Comparison of ENCODE assay signal across 8 cellular contexts in genomic region chr17:19646788-19647696, GRCh38. TPM values are rescaled to one million over a fixed set of nuclear protein-coding genes. Genes with fewer than 3 reads are reported as not detected.
DNase-seq lines count a peak whose midpoint lies in the region; FAIRE-seq and TF ChIP-seq lines count a peak whose summit lies in the region.

No MANE protein-coding gene starts in this region.

- peak overlapping the region; percentile 98 to 99 for H3K4me3 Mint-ChIP-seq in CD14-positive monocyte

- peaks cover 0 to 1% (median 1%) of the 10 kb centered on the region in 3 donors for H3K27me3 Mint-ChIP-seq in CD14-positive monocyte (ENCODE audit: low read depth in 3 of 3)

- peaks cover 4 to 6% of the 10 kb centered on the region in 2 donors for H3K36me3 Mint-ChIP-seq in CD14-positive monocyte

- H3K27ac Mint-ChIP-seq in CD14-positive monocyte, result peak overlapping the region; percentile 98 to 100 (median 99)

- no peak for DNase-seq in CD14-positive monocyte (ENCODE audit: low spot score)
- peak; percentile 35 for DNase-seq in adipocyte (ENCODE audit: low read depth)
- DNase-seq in kidney, result no peak
- no peak for DNase-seq in NCI-H524 (lab: John Stamatoyannopoulos, UW)
- no peak for DNase-seq in frontal cortex (ENCODE audit: low spot score in 2 of 2)
- no peak for DNase-seq in NCI-H1436 treated with DMSO at 0.1 percent for 48 hours (lab: John Stamatoyannopoulos, UW)

- H3K27ac ChIP-seq in KMS-11, result peak overlapping the region; percentile 89
- peak overlapping the region; percentile 97 for H3K27ac ChIP-seq in kidney (ENCODE audit: low read depth in 2 of 2, low read length in 2 of 2)
- H3K27ac ChIP-seq in temporal lobe (ENCODE audit: low read depth, low read length), result peak overlapping the region; percentile 88

- H2AFZ ChIP-seq in KMS-11 (ENCODE audit: low read depth), result peak overlapping the region; percentile 91

- H3K36me3 ChIP-seq in KMS-11 (ENCODE audit: insufficient read depth) (no peaks in the 10 kb centered on the region), adipocyte (ENCODE audit: control insufficient read depth, insufficient read depth, low read length, severe bottlenecking) (no peaks in the 10 kb centered on the region), kidney (ENCODE audit: control insufficient read depth in 1 of 2, insufficient read depth in 2 of 2, low read length in 2 of 2) (peaks cover 0 to 5% of the 10 kb centered on the region in 2 donors)

- no peaks in the 10 kb centered on the region for H3K9me3 ChIP-seq in adipocyte (ENCODE audit: control insufficient read depth, low read length)
- no peaks in the 10 kb centered on the region for H3K9me3 ChIP-seq in kidney (ENCODE audit: control insufficient read depth in 1 of 2, low read length in 2 of 2)

- peak overlapping the region; percentile 91 for H3K9ac ChIP-seq in KMS-11
- peak overlapping the region; percentile 94 for H3K9ac ChIP-seq in adipocyte (ENCODE audit: low read length)
- H3K9ac ChIP-seq in kidney (ENCODE audit: low read length in 2 of 2), result peak overlapping the region in 1 of 2 donors; percentile 91

- intact Hi-C loops in CD14-positive monocyte (cut with micrococcal nuclease) (loop anchor here (5.0 to 10.0 kb wide), 3 partner anchors 78 to 282 kb away; partner anchors contain the start of gene B9D1 (in 2 of the 2)), kidney (cut with DNase I) (no loop called here)

- peaks cover 52% of the 10 kb centered on the region for H3K4me1 Mint-ChIP-seq in CD14-positive monocyte

- H3K4me1 ChIP-seq in KMS-11 (ENCODE audit: low read depth, poor library complexity, severe bottlenecking) (peaks cover 32% of the 10 kb centered on the region), adipocyte (ENCODE audit: control insufficient read depth, insufficient read depth, low read length) (peaks cover 64% of the 10 kb centered on the region), kidney (ENCODE audit: control insufficient read depth in 1 of 2, insufficient read depth in 1 of 2, low read depth in 1 of 2, low read length in 2 of 2) (peaks cover 13% of the 10 kb centered on the region in 2 donors)

- peaks cover 22% of the 10 kb centered on the region; the same call in 1 of the 2 replicates for H3K79me2 ChIP-seq in KMS-11 (ENCODE audit: insufficient read depth, low read depth)

- FAIRE-seq in kidney (lab: Jason Lieb, UNC), result no peak
- no peak for FAIRE-seq in frontal cortex (lab: Jason Lieb, UNC)

- H3K9me3 Mint-ChIP-seq in CD14-positive monocyte, result no peaks in the 10 kb centered on the region

- no peaks in the 10 kb centered on the region for H4K20me1 ChIP-seq in KMS-11 (ENCODE audit: insufficient read depth)

- no peaks in the 10 kb centered on the region for H3K27me3 ChIP-seq in KMS-11 (ENCODE audit: insufficient read depth, low read depth)
- no peaks in the 10 kb centered on the region for H3K27me3 ChIP-seq in adipocyte (replicated peaks; ENCODE audit: control insufficient read depth, insufficient read depth, low read length)

- TF ChIP-seq CTCF in CD14-positive monocyte (IDR thresholded peaks at IDR 0.05) (no peak), KMS-11 (conservative IDR thresholded peaks at IDR 0.05; ENCODE audit: low read depth, low read length) (no peak), kidney (IDR thresholded peaks at IDR 0.05; ENCODE audit: borderline replicate concordance, extremely low read depth, insufficient read depth) (no peak)

- H3K4me2 ChIP-seq in KMS-11, result peak overlapping the region; percentile 71

- H3K4me3 ChIP-seq in KMS-11 (IDR thresholded peaks at IDR 0.05; ENCODE audit: insufficient read depth, low read depth, low read length) (no peak overlapping the region), adipocyte (ENCODE audit: low read length) (peak overlapping the region; percentile 97), kidney (ENCODE audit: low read length in 2 of 2) (peak overlapping the region in 1 of 2 donors; percentile 75)

RNA-seq across cellular contexts. Expression of gene ALDH3A2, which starts 1.5 kb away (rescaled TPM):
- polyA plus RNA-seq in CD14-positive monocyte (10 to 100 TPM; 50.3 to 58.0 TPM), kidney (ENCODE audit: insufficient read depth, low read depth, low replicate concordance) (87.7 TPM)
- total RNA-seq in kidney (75.0 TPM), temporal lobe (55.8 TPM), frontal cortex (67.7 TPM)
